In the genomic region with DNA sequence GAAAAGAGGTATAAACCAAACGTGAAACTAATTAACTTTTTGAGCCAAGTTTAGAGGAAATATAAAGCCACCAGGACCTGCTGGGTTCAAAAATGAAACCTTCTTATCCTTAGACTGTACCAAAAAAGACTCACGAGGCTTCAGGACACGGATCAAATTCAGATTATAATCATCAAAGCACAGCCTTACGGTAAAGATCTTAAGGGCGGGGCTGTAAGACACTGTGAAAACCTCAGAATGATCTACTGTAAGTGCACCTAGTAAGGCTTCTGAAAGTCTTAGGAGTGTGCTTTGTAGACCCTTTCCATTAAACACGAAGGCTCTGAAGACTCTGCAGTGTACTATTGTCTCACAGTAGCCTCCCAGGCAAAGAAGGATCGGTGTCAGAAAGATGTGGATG, we compare ENCODE assay signal across 11 cellular contexts.
"Had no signal": no experiment of that assay in that cellular context is flagged by ENCODE, and none has a peak within 500 bp of the region (broad histone marks: within the 10 kb centered on the region; RNA-seq: fewer than 3 reads in every experiment).

No MANE protein-coding gene starts in this region.

- ATAC-seq: activated CD4-positive, CD25-positive, alpha-beta regulatory T cell treated with anti-CD3 and anti-CD28 coated beads, Interleukin-2, amount 50 U/mL, for 24 hours; body of pancreas; SK-N-SH treated with all-trans-retinoic acid at 6 μM for 48 hours had no signal

- DNase-seq: body of pancreas; cerebellar nuclear complex; dermis blood vessel endothelial cell; hypothalamus; retina; SHP77; stimulated activated CD4-positive, alpha-beta T cell treated with anti-CD3 and anti-CD28 coated beads, Interleukin-15, amount 100 ng/mL, for 24 hours; stimulated activated CD4-positive, alpha-beta T cell treated with anti-CD3 and anti-CD28 coated beads, Interleukin-4, amount 100 ng/mL, for 4 hours; stomach had no signal
